In genomic region chr1:26810105-26810504, GRCh38 we compare ENCODE assay signal across 9 cellular contexts. TPM values are rescaled to one million over a fixed set of nuclear protein-coding genes. Genes with fewer than 3 reads are reported as not detected.
DNase-seq lines count a peak whose midpoint lies in the region; ATAC-seq, FAIRE-seq and TF ChIP-seq lines count a peak whose summit lies in the region.
"Not testable (repeated sequence)": the region's sequence is repeated elsewhere in the genome, so short reads cannot be mapped to it uniquely, and the experiment has no call there.
"Had no signal": no experiment of that assay in that cellular context is flagged by ENCODE, and none has a peak within 500 bp of the region (broad histone marks: within the 10 kb centered on the region; RNA-seq: fewer than 3 reads in every experiment).

No MANE protein-coding gene starts in this region.

- H3K4me1 Mint-ChIP-seq in WTC11; astrocyte (ENCODE audit: low read depth, unreplicated experiment); glutamatergic neuron (ENCODE audit: low read depth, unreplicated experiment); neural crest cell: not testable (repeated sequence)
- peaks cover 20% of the 10 kb centered on the region for H3K4me1 Mint-ChIP-seq in stimulated activated naive CD8-positive, alpha-beta T cell treated with anti-CD3 and anti-CD28 coated beads, Interleukin-15, amount 100 ng/mL, for 72 hours

- not testable (repeated sequence) for H3K4me3 ChIP-seq in astrocyte (ENCODE audit: insufficient read depth, low read depth, low read length)

- DNase-seq in DMS153 (lab: John Stamatoyannopoulos, UW), result peak; percentile 42
- DNase-seq in NCI-H82 treated with DMSO at 0.1 percent for 48 hours (lab: John Stamatoyannopoulos, UW; ENCODE audit: unreplicated experiment), result peak; percentile 32
- DNase-seq in WTC11 (ENCODE audit: low spot score), result peak; percentile 78
- DNase-seq in astrocyte (ENCODE audit: low read depth), result not testable (repeated sequence)
- peak; percentile 61 for DNase-seq in glutamatergic neuron
- peak; percentile 72 for DNase-seq in neural crest cell (ENCODE audit: low read depth, low spot score)
- peak; percentile 67 to 75 for DNase-seq in stimulated activated naive CD8-positive, alpha-beta T cell treated with anti-CD3 and anti-CD28 coated beads, Interleukin-15, amount 100 ng/mL, for 72 hours

- TF ChIP-seq RAD21 in Ishikawa (IDR thresholded peaks at IDR 0.05; ENCODE audit: low read depth), result peak; percentile 75

- H3K27ac ChIP-seq in astrocyte (ENCODE audit: low read depth, low read length), result not testable (repeated sequence)

- not testable (repeated sequence) for FAIRE-seq in astrocyte (lab: Jason Lieb, UNC)

- not testable (repeated sequence) for H3K27ac Mint-ChIP-seq in WTC11; astrocyte (ENCODE audit: unreplicated experiment); glutamatergic neuron (ENCODE audit: unreplicated experiment); neural crest cell (ENCODE audit: unreplicated experiment); stimulated activated naive CD8-positive, alpha-beta T cell treated with anti-CD3 and anti-CD28 coated beads, Interleukin-15, amount 100 ng/mL, for 72 hours

- H3K9me3 ChIP-seq in astrocyte (ENCODE audit: insufficient read depth, low read depth, low read length), result not testable (repeated sequence)

- H3K9ac ChIP-seq in astrocyte (ENCODE audit: low read length), result not testable (repeated sequence)

- H3K4me1 ChIP-seq in astrocyte (ENCODE audit: insufficient read depth, low read length), result not testable (repeated sequence)

- TF ChIP-seq CTCF in WTC11 (IDR thresholded peaks at IDR 0.05) (peak; percentile 42; the same call in 1 of the 2 replicates), astrocyte (IDR thresholded peaks at IDR 0.05; ENCODE audit: insufficient read depth, low read depth, low read length) (peak; percentile 69), glutamatergic neuron (IDR thresholded peaks at IDR 0.05; ENCODE audit: partially characterized antibody, unreplicated experiment) (peak; percentile 70), neural crest cell (conservative IDR thresholded peaks at IDR 0.05) (peak; percentile 81)

- CTCF ChIA-PET in WTC11 (lab: Charles Lee), result interaction anchor here (0.6 to 3.4 kb wide), 23 partner anchors 9 to 310 kb away, joined by 3 to 19 read pairs (median 5); partner anchors contain the start of genes GPN2, NUDC and PIGV

- H3K79me2 ChIP-seq in astrocyte (ENCODE audit: insufficient read depth, low read length), result not testable (repeated sequence)

- POLR2A ChIA-PET in WTC11 (lab: Charles Lee), result not testable (repeated sequence)

- H3K4me3 Mint-ChIP-seq in WTC11; astrocyte (ENCODE audit: unreplicated experiment); glutamatergic neuron (ENCODE audit: unreplicated experiment); neural crest cell: not testable (repeated sequence)
- peak overlapping the region in 1 of 2 donors; percentile 45 for H3K4me3 Mint-ChIP-seq in stimulated activated naive CD8-positive, alpha-beta T cell treated with anti-CD3 and anti-CD28 coated beads, Interleukin-15, amount 100 ng/mL, for 72 hours

- not testable (repeated sequence) for H2AFZ ChIP-seq in astrocyte (ENCODE audit: low read depth, low read length)

- not testable (repeated sequence) for TF ChIP-seq EP300 in Ishikawa (IDR thresholded peaks at IDR 0.05; ENCODE audit: borderline replicate concordance)

- not testable (repeated sequence) for H4K20me1 ChIP-seq in astrocyte (ENCODE audit: insufficient read depth, low read length)

- not testable (repeated sequence) for H3K27me3 Mint-ChIP-seq in WTC11 (ENCODE audit: low read depth); astrocyte (ENCODE audit: low read depth, unreplicated experiment); glutamatergic neuron (ENCODE audit: unreplicated experiment); neural crest cell (ENCODE audit: low read depth); stimulated activated naive CD8-positive, alpha-beta T cell treated with anti-CD3 and anti-CD28 coated beads, Interleukin-15, amount 100 ng/mL, for 72 hours

- H3K27me3 ChIP-seq in astrocyte (ENCODE audit: insufficient read depth, low read length), result not testable (repeated sequence)

- peaks cover 20% of the 10 kb centered on the region for H3K9me3 Mint-ChIP-seq in WTC11
- H3K9me3 Mint-ChIP-seq in astrocyte (ENCODE audit: unreplicated experiment); glutamatergic neuron (ENCODE audit: unreplicated experiment); neural crest cell; stimulated activated naive CD8-positive, alpha-beta T cell treated with anti-CD3 and anti-CD28 coated beads, Interleukin-15, amount 100 ng/mL, for 72 hours: not testable (repeated sequence)

- H3K36me3 ChIP-seq in astrocyte (ENCODE audit: insufficient read depth, low read length), result not testable (repeated sequence)

- ATAC-seq in WTC11, result peak; percentile 89
- ATAC-seq in stimulated activated naive CD8-positive, alpha-beta T cell treated with anti-CD3 and anti-CD28 coated beads, Interleukin-15, amount 100 ng/mL, for 72 hours, result peak; percentile 78

- H3K4me2 ChIP-seq in astrocyte (ENCODE audit: low read length), result not testable (repeated sequence)

- H3K36me3 Mint-ChIP-seq in WTC11; astrocyte (ENCODE audit: low read depth, unreplicated experiment); glutamatergic neuron (ENCODE audit: unreplicated experiment); neural crest cell (ENCODE audit: low read depth): not testable (repeated sequence)

TF ChIP-seq in Ishikawa, 13 proteins besides CTCF, POLR2A, EP300 and RAD21:
- peak; percentile 43; the same call in 1 of the 2 replicates for TF ChIP-seq TEAD4 (IDR thresholded peaks at IDR 0.05)
- 0 out of 2 replicates have a peak, but pooled peaks have one; percentile 16 for TF ChIP-seq TCF12 (IDR thresholded peaks at IDR 0.05; ENCODE audit: low read depth)

RNA-seq across cellular contexts. Expression of gene ZDHHC18, which starts 16.4 kb away (rescaled TPM):
- total RNA-seq in WTC11 (2021) (26.5 to 29.8 TPM (median 28.7 TPM) in 3 replicates), astrocyte (22.3 and 22.6 TPM in 2 replicates), glutamatergic neuron (ENCODE audit: unreplicated experiment) (52.6 TPM), neural crest cell (41.7 and 44.3 TPM in 2 replicates)

RNA-seq across cellular contexts. Expression of gene PIGV, which starts 22.4 kb away (rescaled TPM):
- 13.1 to 15.0 TPM (median 13.7 TPM) in 3 replicates for total RNA-seq in WTC11 (2021)
- 7.9 and 10.6 TPM in 2 replicates for total RNA-seq in astrocyte
- total RNA-seq in glutamatergic neuron (ENCODE audit: unreplicated experiment), result 6.7 TPM
- 8.7 and 11.1 TPM in 2 replicates for total RNA-seq in neural crest cell

RNA-seq across cellular contexts. Expression of gene SFN, which starts 52.8 kb away (rescaled TPM):
- 8.0 to 14.3 TPM (median 8.0 TPM) in 3 replicates for total RNA-seq in WTC11 (2021)
- total RNA-seq in astrocyte, result 5.5 and 14.5 TPM in 2 replicates
- total RNA-seq in glutamatergic neuron (ENCODE audit: unreplicated experiment), result 0.42 TPM
- total RNA-seq in neural crest cell, result 0.30 TPM in 1 of 2 replicates, not detected in the other
- total RNA-seq: occipital lobe had no signal
